In the genomic region with DNA sequence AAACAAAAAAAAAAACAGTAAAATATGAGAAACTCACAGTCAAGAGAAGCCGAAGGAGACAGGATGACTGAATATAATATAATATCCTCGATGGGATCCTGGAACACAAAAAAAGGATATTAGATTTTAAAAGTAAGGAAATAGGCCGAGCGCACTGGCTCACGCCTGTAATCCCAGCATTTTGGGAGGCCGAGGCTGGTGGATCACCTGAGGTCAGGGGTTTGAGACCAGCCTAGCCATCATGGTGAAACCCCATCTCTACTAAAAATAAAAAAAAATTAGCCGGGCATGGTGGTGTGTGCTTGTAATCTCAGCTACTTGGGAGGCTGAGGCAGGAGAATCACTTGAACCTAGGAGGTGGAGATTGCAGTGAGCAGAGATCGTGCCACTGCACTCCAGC, we compare ENCODE assay signal across 7 cellular contexts. TPM values are rescaled to one million over a fixed set of nuclear protein-coding genes. Genes with fewer than 3 reads are reported as not detected.
"Had no signal": no experiment of that assay in that cellular context is flagged by ENCODE, and none has a peak within 500 bp of the region (broad histone marks: within the 10 kb centered on the region; RNA-seq: fewer than 3 reads in every experiment).

A gene with protein sequence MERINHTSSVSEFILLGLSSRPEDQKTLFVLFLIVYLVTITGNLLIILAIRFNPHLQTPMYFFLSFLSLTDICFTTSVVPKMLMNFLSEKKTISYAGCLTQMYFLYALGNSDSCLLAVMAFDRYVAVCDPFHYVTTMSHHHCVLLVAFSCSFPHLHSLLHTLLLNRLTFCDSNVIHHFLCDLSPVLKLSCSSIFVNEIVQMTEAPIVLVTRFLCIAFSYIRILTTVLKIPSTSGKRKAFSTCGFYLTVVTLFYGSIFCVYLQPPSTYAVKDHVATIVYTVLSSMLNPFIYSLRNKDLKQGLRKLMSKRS (minus strand): TSS at position 101 of the 400 bp plus-strand sequence. CDS start 14,907 bp downstream, outside the sequence.

RNA-seq across cellular contexts. Expression of the gene that starts here (rescaled TPM):
- total RNA-seq: GM23338, H1, H4, H7, H9, HFFc6 had no signal
- polyA plus RNA-seq: GM23248, GM23338, H1 had no signal
